ENCODE assay signal across 17 cellular contexts in genomic region chr15:92847841-92848240, GRCh38.
"Had no signal": no experiment of that assay in that cellular context is flagged by ENCODE, and none has a peak within 500 bp of the region (broad histone marks: within the 10 kb centered on the region; RNA-seq: fewer than 3 reads in every experiment).

No MANE protein-coding gene starts in this region.

- H3K4me3 ChIP-seq: spleen, upper lobe of left lung had no signal

- H3K27me3 ChIP-seq: brain microvascular endothelial cell, spleen, upper lobe of left lung had no signal

- H3K9me3 Mint-ChIP-seq: mesothelial cell of epicardium had no signal

- H3K27ac ChIP-seq: upper lobe of left lung had no signal

- H3K9me3 ChIP-seq: upper lobe of left lung had no signal

- H3K36me3 Mint-ChIP-seq: mesothelial cell of epicardium had no signal

- H3K4me3 Mint-ChIP-seq: mesothelial cell of epicardium; T-helper 2 cell treated with Interferon-gamma antibody and Interleukin-4, amounts not matched to agents 5 μg/mL and 100 μg/mL, for 36 hours had no signal

- ATAC-seq: sciatic nerve had no signal

- H3K36me3 ChIP-seq: brain microvascular endothelial cell, spleen, upper lobe of left lung had no signal

- DNase-seq: activated CD4-positive, CD25-positive, alpha-beta regulatory T cell treated with anti-CD3 and anti-CD28 coated beads, Interleukin-2, amount 50 U/mL, for 72 hours; activated effector memory CD4-positive, alpha-beta T cell treated with Interleukin-2 at 50 U/mL for 16 hours; activated T-cell treated with anti-CD3 and anti-CD28 coated beads for 4 hours; amniotic stem cell; brain microvascular endothelial cell; cerebellar nuclear complex; dermis blood vessel endothelial cell; hippocampal formation; kidney glomerular epithelial cell; nucleus accumbens; spleen; stimulated activated CD4-positive, alpha-beta T cell treated with anti-CD3 and anti-CD28 coated beads, Interleukin-1b, Interleukin-23, amount 100 ng/mL, for 48 hours; stimulated activated naive CD4-positive, alpha-beta T cell treated with Interleukin-2 at 50 U/mL for 16 hours; upper lobe of left lung had no signal
